In genomic region chr13:110448230-110448629, GRCh38 we compare ENCODE assay signal across 14 cellular contexts.
DNase-seq lines count a peak whose midpoint lies in the region; ATAC-seq and TF ChIP-seq lines count a peak whose summit lies in the region.
"Had no signal": no experiment of that assay in that cellular context is flagged by ENCODE, and none has a peak within 500 bp of the region (broad histone marks: within the 10 kb centered on the region; RNA-seq: fewer than 3 reads in every experiment).

No MANE protein-coding gene starts in this region.

- H3K4me1 ChIP-seq in Caco-2 (peaks cover 54% of the 10 kb centered on the region), osteoblast (ENCODE audit: insufficient read depth, low read length) (peaks cover 26% of the 10 kb centered on the region)

- ATAC-seq in HG02938 (IDR thresholded peaks at IDR 0.05; ENCODE audit: unreplicated experiment) (no peak), T-cell (replicated peaks in 1 of 4) (no peak)

- H2AFZ ChIP-seq in osteoblast (ENCODE audit: low read length) = no peak overlapping the region

- TF ChIP-seq CTCF in Caco-2 (IDR thresholded peaks at IDR 0.05; ENCODE audit: insufficient read depth in 1 of 2, low read depth in 1 of 2, low read length in 1 of 2, severe bottlenecking in 1 of 2, unreplicated experiment in 1 of 2) = no peak
- TF ChIP-seq CTCF in RWPE1 (conservative IDR thresholded peaks at IDR 0.05; ENCODE audit: low read depth) = no peak
- no peak for TF ChIP-seq CTCF in epithelial cell of proximal tubule (conservative IDR thresholded peaks at IDR 0.05; ENCODE audit: low read depth, low read length)
- no peak for TF ChIP-seq CTCF in osteoblast (IDR thresholded peaks at IDR 0.05; ENCODE audit: extremely low read depth, low read depth, low read length)

- H3K9me3 Mint-ChIP-seq in Caco-2 (ENCODE audit: unreplicated experiment) (no peaks in the 10 kb centered on the region), T-cell (no peaks in the 10 kb centered on the region)
- H3K9me3 Mint-ChIP-seq: CD4-positive, alpha-beta T cell had no signal

- intact Hi-C loops in Caco-2 (cut with micrococcal nuclease; ENCODE audit: unreplicated experiment) = loop anchor here (1.0 to 2.0 kb wide), 5 partner anchors 35 to 265 kb away; partner anchors contain the start of genes ING1 and RAB20

- no peak overlapping the region for H3K4me2 ChIP-seq in osteoblast (ENCODE audit: insufficient read depth, low read length)

- CTCF ChIA-PET in Caco-2 (lab: Charles Lee) (no interaction called here), RWPE1 (lab: Yijun Ruan, JAX) (no interaction called here), T-cell (lab: Charles Lee) (no interaction called here)

- H3K4me1 Mint-ChIP-seq in Caco-2 (ENCODE audit: low read depth, unreplicated experiment) (peaks cover 42% of the 10 kb centered on the region), T-cell (no peaks in the 10 kb centered on the region)

- H3K27ac Mint-ChIP-seq in Caco-2 (ENCODE audit: unreplicated experiment) = peak overlapping the region; percentile 89
- H3K27ac Mint-ChIP-seq in T-cell = no peak overlapping the region
- H3K27ac Mint-ChIP-seq: activated naive CD8-positive, alpha-beta T cell; CD4-positive, alpha-beta T cell had no signal

- H3K27ac ChIP-seq in RWPE1 (no peak overlapping the region), osteoblast (ENCODE audit: low read depth, low read length) (peak overlapping the region; percentile 61)
- H3K27ac ChIP-seq: HL-60 had no signal

- H3K27me3 Mint-ChIP-seq in Caco-2 (ENCODE audit: insufficient read depth, unreplicated experiment) (no peaks in the 10 kb centered on the region), T-cell (peaks cover 32 to 38% of the 10 kb centered on the region in 2 donors)

- H3K36me3 Mint-ChIP-seq in Caco-2 (ENCODE audit: insufficient read depth, unreplicated experiment) (peaks cover 14% of the 10 kb centered on the region), T-cell (no peaks in the 10 kb centered on the region)
- H3K36me3 Mint-ChIP-seq: activated naive CD8-positive, alpha-beta T cell had no signal

- H3K4me3 Mint-ChIP-seq in Caco-2 (ENCODE audit: unreplicated experiment) (peak overlapping the region; percentile 60), T-cell (no peak overlapping the region)
- H3K4me3 Mint-ChIP-seq: activated naive CD8-positive, alpha-beta T cell; CD4-positive, alpha-beta T cell had no signal

- POLR2A ChIA-PET in Caco-2 (lab: Charles Lee) = no interaction called here
- POLR2A ChIA-PET in RWPE1 (lab: Yijun Ruan, JAX; ENCODE audit: low non-redundant PET) = no interaction called here
- POLR2A ChIA-PET in T-cell (lab: Charles Lee) = no interaction called here

- H3K4me3 ChIP-seq in Caco-2 (ENCODE audit: low read depth, low read length) (no peak overlapping the region), epithelial cell of proximal tubule (ENCODE audit: low read depth, low read length) (no peak overlapping the region), osteoblast (ENCODE audit: insufficient read depth, low read length) (no peak overlapping the region)

- DNase-seq in Caco-2 (peak; percentile 83 to 92), RWPE1 (ENCODE audit: low spot score) (peak; percentile 82), epithelial cell of proximal tubule (ENCODE audit: low read depth) (peak; percentile 63), osteoblast (ENCODE audit: insufficient read length, low spot score, missing footprints) (peak; percentile 93), T-cell (no peak), DMS53 treated with DMSO at 0.1 percent for 48 hours (lab: John Stamatoyannopoulos, UW; ENCODE audit: unreplicated experiment) (no peak), NCI-H345 treated with DMSO at 0.1 percent for 48 hours (lab: John Stamatoyannopoulos, UW; ENCODE audit: unreplicated experiment) (no peak)
- DNase-seq: activated CD4-positive, alpha-beta T cell treated with anti-CD3 and anti-CD28 coated beads, Interleukin-2, amount 50 U/mL, for 4 hours; CD4-positive, alpha-beta T cell; NCI-H1105 treated with DMSO at 0.1 percent for 48 hours; nucleus accumbens had no signal

- no peaks in the 10 kb centered on the region for H3K27me3 ChIP-seq in Caco-2 (replicated peaks; ENCODE audit: control insufficient read depth, insufficient read depth, low read length)
- H3K27me3 ChIP-seq in osteoblast (ENCODE audit: insufficient read depth, low read length) = no peaks in the 10 kb centered on the region

- H3K36me3 ChIP-seq in Caco-2 (ENCODE audit: control insufficient read depth, insufficient read depth, low read length) = no peaks in the 10 kb centered on the region
- peaks cover 64% of the 10 kb centered on the region for H3K36me3 ChIP-seq in osteoblast (ENCODE audit: insufficient read depth, low read length)

- BruUV-seq in Caco-2 (replicated peaks; lab: Mats Ljungman, UMichigan) = no TSS peak

- H3K9me3 ChIP-seq in Caco-2 (no peaks in the 10 kb centered on the region), osteoblast (ENCODE audit: low read depth, low read length) (no peaks in the 10 kb centered on the region)

- no peaks in the 10 kb centered on the region for H4K20me1 ChIP-seq in osteoblast (ENCODE audit: insufficient read depth, low read length)

- H3K79me2 ChIP-seq in osteoblast (ENCODE audit: insufficient read depth, low read length) = no peaks in the 10 kb centered on the region

Comparison
In these comparisons a context has a peak if more than half of its experiments do, and no peak if none do; other contexts are left out.
1. DNase-seq: peak in Caco-2 (2 of 2), RWPE1 (single experiment), epithelial cell of proximal tubule (single experiment) and osteoblast (single experiment); none in T-cell (0 of 34), DMS53 treated with DMSO at 0.1 percent for 48 hours (single experiment) and NCI-H345 treated with DMSO at 0.1 percent for 48 hours (single experiment).